ENCODE assay signal across 1 cellular context in the genomic region with DNA sequence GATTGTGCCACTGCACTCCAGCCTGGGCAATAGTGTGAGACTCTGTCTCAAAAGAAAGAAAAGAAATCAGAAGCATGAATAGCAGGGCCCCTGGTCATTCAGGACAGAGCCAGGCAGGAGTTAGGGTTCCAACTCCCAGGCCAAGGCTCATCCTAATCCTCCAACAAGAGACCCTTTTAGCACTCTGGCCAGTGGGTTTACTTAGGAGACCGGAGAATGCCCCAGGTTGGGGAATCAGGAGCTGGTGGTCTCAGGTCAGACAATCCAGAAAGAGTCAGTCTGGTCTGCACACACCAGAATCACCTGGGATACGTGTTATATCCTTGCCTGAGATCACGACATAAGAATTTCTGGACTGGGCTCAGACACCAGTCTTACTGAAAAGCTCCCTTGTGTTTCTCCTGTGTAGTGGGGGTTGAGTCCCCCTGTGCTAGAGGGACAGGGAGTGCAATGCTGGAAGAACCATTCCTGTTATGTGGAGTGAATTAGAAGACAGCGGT.
TF ChIP-seq lines count a peak whose summit lies in the region.

No MANE protein-coding gene starts in this region.

TF ChIP-seq in GM23338, 12 proteins besides CTCF, POLR2A, EP300 and RAD21 (continued from another document):
- TF ChIP-seq, protein P1, sequence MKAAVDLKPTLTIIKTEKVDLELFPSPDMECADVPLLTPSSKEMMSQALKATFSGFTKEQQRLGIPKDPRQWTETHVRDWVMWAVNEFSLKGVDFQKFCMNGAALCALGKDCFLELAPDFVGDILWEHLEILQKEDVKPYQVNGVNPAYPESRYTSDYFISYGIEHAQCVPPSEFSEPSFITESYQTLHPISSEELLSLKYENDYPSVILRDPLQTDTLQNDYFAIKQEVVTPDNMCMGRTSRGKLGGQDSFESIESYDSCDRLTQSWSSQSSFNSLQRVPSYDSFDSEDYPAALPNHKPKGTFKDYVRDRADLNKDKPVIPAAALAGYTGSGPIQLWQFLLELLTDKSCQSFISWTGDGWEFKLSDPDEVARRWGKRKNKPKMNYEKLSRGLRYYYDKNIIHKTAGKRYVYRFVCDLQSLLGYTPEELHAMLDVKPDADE (IDR thresholded peaks at IDR 0.05): no peak
- TF ChIP-seq EZH2phosphoT487 (IDR thresholded peaks at IDR 0.05; ENCODE audit: unreplicated experiment): no peak
